In the genomic region with DNA sequence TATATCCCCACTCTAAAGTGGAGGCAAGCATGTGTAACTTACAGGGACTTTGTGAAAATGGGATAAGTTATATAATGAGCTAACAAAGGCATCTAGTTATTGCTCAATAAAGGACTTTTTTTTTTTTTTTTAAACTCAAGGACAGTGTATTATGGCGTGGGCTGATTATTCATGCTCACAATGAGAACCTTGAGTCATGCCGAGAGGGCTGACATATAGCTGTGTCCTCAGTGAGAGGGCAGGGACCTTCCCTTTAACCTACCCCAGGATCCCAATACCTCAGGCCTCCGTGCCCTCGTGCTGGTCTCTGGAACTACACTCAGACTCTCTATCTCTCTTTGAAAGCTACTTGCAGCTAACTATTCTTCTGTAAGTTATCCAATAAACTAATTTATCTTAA, we compare ENCODE assay signal across 9 cellular contexts.
DNase-seq lines count a peak whose midpoint lies in the region; ATAC-seq and TF ChIP-seq lines count a peak whose summit lies in the region.
"Had no signal": no experiment of that assay in that cellular context is flagged by ENCODE, and none has a peak within 500 bp of the region (broad histone marks: within the 10 kb centered on the region; RNA-seq: fewer than 3 reads in every experiment).

No MANE protein-coding gene starts in this region.

- H3K4me3 ChIP-seq in fibroblast of pulmonary artery (replicated peaks; ENCODE audit: low read depth, low read length): no peak overlapping the region

- H3K4me1 Mint-ChIP-seq in activated CD4-positive, alpha-beta T cell treated with anti-CD3 and anti-CD28 coated beads for 36 hours: peaks cover 85% of the 10 kb centered on the region
- peaks cover 34% of the 10 kb centered on the region for H3K4me1 Mint-ChIP-seq in activated CD4-positive, alpha-beta T cell treated with anti-CD3 and anti-CD28 coated beads, Interleukin-2, amount 10 ng/mL, durations not matched to agents 7 days and 5 days
- peaks cover 8 to 9% of the 10 kb centered on the region in 2 donors for H3K4me1 Mint-ChIP-seq in stimulated activated naive B cell treated with anti-CD40 and anti-IgM and Interleukin-4, amounts not matched to agents 10 μg/mL and 1 μg/mL and 100 μg/mL, for 72 hours

- peak; percentile 81 for DNase-seq in activated CD4-positive, alpha-beta T cell treated with anti-CD3 and anti-CD28 coated beads for 36 hours
- DNase-seq in activated CD4-positive, alpha-beta T cell treated with anti-CD3 and anti-CD28 coated beads, Interleukin-2, amount 10 ng/mL, durations not matched to agents 7 days and 5 days: no peak
- DNase-seq in T-helper 22 cell (ENCODE audit: low read depth) (peak; percentile 41), fibroblast of pulmonary artery (ENCODE audit: low read depth) (peak; percentile 83), substantia nigra (lab: John Stamatoyannopoulos, UW) (no peak)
- no peak for DNase-seq in stimulated activated naive B cell treated with anti-CD40 and anti-IgM and Interleukin-4, amounts not matched to agents 10 μg/mL and 1 μg/mL and 100 μg/mL, for 72 hours
- DNase-seq: activated naive CD8-positive, alpha-beta T cell treated with anti-CD3 and anti-CD28 coated beads, Interleukin-2, amount 10 ng/mL, durations not matched to agents 7 days and 5 days had no signal

- no peak overlapping the region for H3K27ac ChIP-seq in substantia nigra (ENCODE audit: low read depth, low read length, poor library complexity, severe bottlenecking)

- intact Hi-C loops in activated CD4-positive, alpha-beta T cell treated with anti-CD3 and anti-CD28 coated beads for 36 hours (cut with DNase I, micrococcal nuclease): loop anchor here (1.0 to 5.0 kb wide), 8 partner anchors 8 to 217 kb away; no protein-coding TSS in a partner anchor

- H3K27me3 Mint-ChIP-seq in activated CD4-positive, alpha-beta T cell treated with anti-CD3 and anti-CD28 coated beads for 36 hours: no peaks in the 10 kb centered on the region
- no peaks in the 10 kb centered on the region for H3K27me3 Mint-ChIP-seq in activated CD4-positive, alpha-beta T cell treated with anti-CD3 and anti-CD28 coated beads, Interleukin-2, amount 10 ng/mL, durations not matched to agents 7 days and 5 days
- peaks cover 8% of the 10 kb centered on the region in 2 donors for H3K27me3 Mint-ChIP-seq in stimulated activated naive B cell treated with anti-CD40 and anti-IgM and Interleukin-4, amounts not matched to agents 10 μg/mL and 1 μg/mL and 100 μg/mL, for 72 hours
- H3K27me3 Mint-ChIP-seq: activated naive CD8-positive, alpha-beta T cell treated with anti-CD3 and anti-CD28 coated beads, Interleukin-2, amount 10 ng/mL, durations not matched to agents 7 days and 5 days had no signal

- CTCF ChIA-PET in activated CD4-positive, alpha-beta T cell treated with anti-CD3 and anti-CD28 coated beads for 36 hours (lab: Charles Lee): interaction anchor here (0.7 to 3.6 kb wide), 21 partner anchors 8 to 278 kb away, joined by 3 to 26 read pairs (median 4); no protein-coding TSS in a partner anchor
- CTCF ChIA-PET in activated CD4-positive, alpha-beta T cell treated with anti-CD3 and anti-CD28 coated beads, Interleukin-2, amount 10 ng/mL, durations not matched to agents 7 days and 5 days (lab: Charles Lee): interaction anchor here (0.6 to 2.1 kb wide), 9 partner anchors 11 to 1273 kb away, joined by 3 to 11 read pairs (median 3); no protein-coding TSS in a partner anchor

- peaks cover 14% of the 10 kb centered on the region for H3K9me3 Mint-ChIP-seq in activated CD4-positive, alpha-beta T cell treated with anti-CD3 and anti-CD28 coated beads for 36 hours (ENCODE audit: low read depth)
- peaks cover 17% of the 10 kb centered on the region for H3K9me3 Mint-ChIP-seq in activated CD4-positive, alpha-beta T cell treated with anti-CD3 and anti-CD28 coated beads, Interleukin-2, amount 10 ng/mL, durations not matched to agents 7 days and 5 days
- H3K9me3 Mint-ChIP-seq in stimulated activated naive B cell treated with anti-CD40 and anti-IgM and Interleukin-4, amounts not matched to agents 10 μg/mL and 1 μg/mL and 100 μg/mL, for 72 hours: peaks cover 0 to 13% of the 10 kb centered on the region in 2 donors

- H3K36me3 Mint-ChIP-seq in activated CD4-positive, alpha-beta T cell treated with anti-CD3 and anti-CD28 coated beads for 36 hours (ENCODE audit: low read depth): peaks cover 18% of the 10 kb centered on the region
- H3K36me3 Mint-ChIP-seq in activated CD4-positive, alpha-beta T cell treated with anti-CD3 and anti-CD28 coated beads, Interleukin-2, amount 10 ng/mL, durations not matched to agents 7 days and 5 days (ENCODE audit: low read depth): peaks cover 20% of the 10 kb centered on the region
- H3K36me3 Mint-ChIP-seq in stimulated activated naive B cell treated with anti-CD40 and anti-IgM and Interleukin-4, amounts not matched to agents 10 μg/mL and 1 μg/mL and 100 μg/mL, for 72 hours: no peaks in the 10 kb centered on the region

- H3K27ac Mint-ChIP-seq in activated CD4-positive, alpha-beta T cell treated with anti-CD3 and anti-CD28 coated beads for 36 hours: peak overlapping the region; percentile 95
- H3K27ac Mint-ChIP-seq in activated CD4-positive, alpha-beta T cell treated with anti-CD3 and anti-CD28 coated beads, Interleukin-2, amount 10 ng/mL, durations not matched to agents 7 days and 5 days: no peak overlapping the region
- H3K27ac Mint-ChIP-seq in stimulated activated naive B cell treated with anti-CD40 and anti-IgM and Interleukin-4, amounts not matched to agents 10 μg/mL and 1 μg/mL and 100 μg/mL, for 72 hours: no peak overlapping the region

- no peak for TF ChIP-seq CTCF in fibroblast of pulmonary artery (IDR thresholded peaks at IDR 0.05; ENCODE audit: low read length, missing control alignments)

- H3K4me3 Mint-ChIP-seq in activated CD4-positive, alpha-beta T cell treated with anti-CD3 and anti-CD28 coated beads for 36 hours: no peak overlapping the region
- H3K4me3 Mint-ChIP-seq in activated CD4-positive, alpha-beta T cell treated with anti-CD3 and anti-CD28 coated beads, Interleukin-2, amount 10 ng/mL, durations not matched to agents 7 days and 5 days: no peak overlapping the region
- no peak overlapping the region for H3K4me3 Mint-ChIP-seq in stimulated activated naive B cell treated with anti-CD40 and anti-IgM and Interleukin-4, amounts not matched to agents 10 μg/mL and 1 μg/mL and 100 μg/mL, for 72 hours
- H3K4me3 Mint-ChIP-seq: activated naive CD8-positive, alpha-beta T cell treated with anti-CD3 and anti-CD28 coated beads, Interleukin-2, amount 10 ng/mL, durations not matched to agents 7 days and 5 days had no signal

- ATAC-seq in activated CD4-positive, alpha-beta T cell treated with anti-CD3 and anti-CD28 coated beads for 36 hours: peak; percentile 80
- ATAC-seq in stimulated activated naive B cell treated with anti-CD40 and anti-IgM and Interleukin-4, amounts not matched to agents 10 μg/mL and 1 μg/mL and 100 μg/mL, for 72 hours (replicated peaks): peak; percentile 48 to 70
- ATAC-seq in HG03571 (IDR thresholded peaks at IDR 0.05; ENCODE audit: unreplicated experiment) (no peak), HG03095 (IDR thresholded peaks at IDR 0.05; ENCODE audit: unreplicated experiment) (no peak)

- POLR2A ChIA-PET in activated CD4-positive, alpha-beta T cell treated with anti-CD3 and anti-CD28 coated beads for 36 hours (lab: Charles Lee): interaction anchor here (0.6 to 2.7 kb wide), 14 partner anchors 11 to 249 kb away, joined by 3 to 11 read pairs (median 4); no protein-coding TSS in a partner anchor
- POLR2A ChIA-PET in activated CD4-positive, alpha-beta T cell treated with anti-CD3 and anti-CD28 coated beads, Interleukin-2, amount 10 ng/mL, durations not matched to agents 7 days and 5 days (lab: Charles Lee): interaction anchor here (0.6 to 0.7 kb wide), 2 partner anchors 36 to 137 kb away, joined by 4 to 10 read pairs; no protein-coding TSS in a partner anchor

Comparison
In these comparisons a context has a peak if more than half of its experiments do, and no peak if none do; other contexts are left out.
1. DNase-seq: peak in activated CD4-positive, alpha-beta T cell treated with anti-CD3 and anti-CD28 coated beads for 36 hours (single experiment), T-helper 22 cell (single experiment) and fibroblast of pulmonary artery (single experiment); none in activated CD4-positive, alpha-beta T cell treated with anti-CD3 and anti-CD28 coated beads, Interleukin-2, amount 10 ng/mL, durations not matched to agents 7 days and 5 days (single experiment), stimulated activated naive B cell treated with anti-CD40 and anti-IgM and Interleukin-4, amounts not matched to agents 10 μg/mL and 1 μg/mL and 100 μg/mL, for 72 hours (single experiment) and substantia nigra (0 of 49).
2. ATAC-seq: peak in activated CD4-positive, alpha-beta T cell treated with anti-CD3 and anti-CD28 coated beads for 36 hours (single experiment) and stimulated activated naive B cell treated with anti-CD40 and anti-IgM and Interleukin-4, amounts not matched to agents 10 μg/mL and 1 μg/mL and 100 μg/mL, for 72 hours (2 of 2); none in HG03571 (single experiment) and HG03095 (single experiment).